In the genomic region with DNA sequence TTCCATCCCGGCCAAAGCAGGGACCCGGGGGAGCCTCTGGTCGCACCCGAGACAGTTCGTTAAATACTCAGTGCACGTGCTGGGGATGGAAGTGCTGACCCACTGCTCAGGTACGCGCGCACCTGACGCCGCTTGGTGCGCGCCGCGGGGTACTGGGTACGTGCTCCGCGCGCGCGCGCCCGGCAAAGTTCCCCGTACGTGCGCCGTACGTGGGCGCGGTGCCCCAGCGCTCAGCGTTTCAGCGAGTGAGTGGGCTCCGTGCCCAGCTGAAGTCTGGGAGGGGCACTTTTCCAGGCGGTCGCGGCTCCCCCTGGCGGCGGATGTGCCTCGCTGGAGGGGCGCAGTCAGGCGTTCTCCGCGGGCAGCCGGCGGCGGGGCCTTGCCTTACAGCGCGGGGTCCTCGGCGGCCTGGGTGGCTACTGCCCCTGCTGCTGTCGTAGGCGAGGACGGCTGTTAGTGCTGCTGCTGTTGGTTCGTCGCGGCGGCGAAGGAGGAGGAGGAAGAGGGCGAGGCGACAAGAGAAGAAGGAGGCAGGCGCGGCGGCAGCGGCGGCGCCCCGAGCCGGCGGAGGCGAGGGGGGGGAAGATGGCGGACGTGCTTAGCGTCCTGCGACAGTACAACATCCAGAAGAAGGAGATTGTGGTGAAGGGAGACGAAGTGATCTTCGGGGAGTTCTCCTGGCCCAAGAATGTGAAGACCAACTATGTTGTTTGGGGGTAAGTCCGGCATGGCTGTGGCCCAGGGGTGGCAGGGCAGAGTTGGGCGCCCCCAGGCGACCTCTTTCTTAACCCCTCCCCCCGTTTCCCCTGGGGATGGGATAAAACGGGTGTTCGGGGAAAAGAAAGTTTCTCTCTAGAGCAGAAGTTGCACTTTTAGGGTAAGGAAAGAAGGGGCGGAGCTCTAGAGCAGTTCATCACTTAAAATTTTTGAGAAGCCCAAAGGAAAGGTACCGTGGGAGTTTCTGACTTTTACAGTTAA, we compare ENCODE assay signal across 1 cellular context.
A peak's percentile ranks its signal among the peaks of the same experiment; 100 is the strongest.
TF ChIP-seq lines count a peak whose summit lies in the region.

A gene (plus strand): TSS at position 416 of the 978 bp plus-strand sequence. CDS start 170 bp downstream, at position 586.

TF ChIP-seq in K562, 482 proteins besides CTCF, POLR2A, EP300 and RAD21 (continued from another document):
- TF ChIP-seq, protein P1, sequence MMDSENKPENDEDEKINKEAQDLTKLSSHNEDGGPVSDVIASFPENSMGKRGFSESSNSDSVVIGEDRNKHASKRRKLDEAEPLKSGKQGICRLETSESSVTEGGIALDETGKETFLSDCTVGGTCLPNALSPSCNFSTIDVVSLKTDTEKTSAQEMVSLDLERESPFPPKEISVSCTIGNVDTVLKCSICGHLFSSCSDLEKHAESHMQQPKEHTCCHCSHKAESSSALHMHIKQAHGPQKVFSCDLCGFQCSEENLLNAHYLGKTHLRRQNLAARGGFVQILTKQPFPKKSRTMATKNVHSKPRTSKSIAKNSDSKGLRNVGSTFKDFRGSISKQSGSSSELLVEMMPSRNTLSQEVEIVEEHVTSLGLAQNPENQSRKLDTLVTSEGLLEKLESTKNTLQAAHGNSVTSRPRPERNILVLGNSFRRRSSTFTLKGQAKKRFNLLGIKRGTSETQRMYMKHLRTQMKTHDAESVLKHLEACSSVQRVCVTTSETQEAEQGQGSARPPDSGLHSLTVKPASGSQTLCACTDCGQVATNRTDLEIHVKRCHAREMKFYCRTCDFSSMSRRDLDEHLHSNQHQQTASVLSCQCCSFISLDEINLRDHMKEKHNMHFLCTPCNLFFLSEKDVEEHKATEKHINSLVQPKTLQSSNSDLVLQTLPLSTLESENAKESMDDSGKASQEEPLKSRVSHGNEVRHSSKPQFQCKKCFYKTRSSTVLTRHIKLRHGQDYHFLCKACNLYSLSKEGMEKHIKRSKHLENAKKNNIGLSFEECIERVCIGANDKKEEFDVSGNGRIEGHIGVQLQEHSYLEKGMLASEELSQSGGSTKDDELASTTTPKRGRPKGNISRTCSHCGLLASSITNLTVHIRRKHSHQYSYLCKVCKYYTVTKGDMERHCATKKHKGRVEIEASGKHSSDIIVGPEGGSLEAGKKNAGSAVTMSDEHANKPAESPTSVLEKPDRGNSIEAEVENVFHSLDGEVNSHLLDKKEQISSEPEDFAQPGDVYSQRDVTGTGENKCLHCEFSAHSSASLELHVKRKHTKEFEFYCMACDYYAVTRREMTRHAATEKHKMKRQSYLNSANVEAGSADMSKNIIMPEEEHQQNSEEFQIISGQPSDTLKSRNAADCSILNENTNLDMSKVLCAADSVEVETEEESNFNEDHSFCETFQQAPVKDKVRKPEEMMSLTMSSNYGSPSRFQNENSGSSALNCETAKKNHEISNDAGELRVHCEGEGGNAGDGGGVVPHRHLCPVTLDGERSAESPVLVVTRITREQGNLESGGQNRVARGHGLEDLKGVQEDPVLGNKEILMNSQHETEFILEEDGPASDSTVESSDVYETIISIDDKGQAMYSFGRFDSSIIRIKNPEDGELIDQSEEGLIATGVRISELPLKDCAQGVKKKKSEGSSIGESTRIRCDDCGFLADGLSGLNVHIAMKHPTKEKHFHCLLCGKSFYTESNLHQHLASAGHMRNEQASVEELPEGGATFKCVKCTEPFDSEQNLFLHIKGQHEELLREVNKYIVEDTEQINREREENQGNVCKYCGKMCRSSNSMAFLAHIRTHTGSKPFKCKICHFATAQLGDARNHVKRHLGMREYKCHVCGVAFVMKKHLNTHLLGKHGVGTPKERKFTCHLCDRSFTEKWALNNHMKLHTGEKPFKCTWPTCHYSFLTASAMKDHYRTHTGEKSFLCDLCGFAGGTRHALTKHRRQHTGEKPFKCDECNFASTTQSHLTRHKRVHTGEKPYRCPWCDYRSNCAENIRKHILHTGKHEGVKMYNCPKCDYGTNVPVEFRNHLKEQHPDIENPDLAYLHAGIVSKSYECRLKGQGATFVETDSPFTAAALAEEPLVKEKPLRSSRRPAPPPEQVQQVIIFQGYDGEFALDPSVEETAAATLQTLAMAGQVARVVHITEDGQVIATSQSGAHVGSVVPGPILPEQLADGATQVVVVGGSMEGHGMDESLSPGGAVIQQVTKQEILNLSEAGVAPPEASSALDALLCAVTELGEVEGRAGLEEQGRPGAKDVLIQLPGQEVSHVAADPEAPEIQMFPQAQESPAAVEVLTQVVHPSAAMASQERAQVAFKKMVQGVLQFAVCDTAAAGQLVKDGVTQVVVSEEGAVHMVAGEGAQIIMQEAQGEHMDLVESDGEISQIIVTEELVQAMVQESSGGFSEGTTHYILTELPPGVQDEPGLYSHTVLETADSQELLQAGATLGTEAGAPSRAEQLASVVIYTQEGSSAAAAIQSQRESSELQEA (IDR thresholded peaks at IDR 0.05; ENCODE audit: low read depth): 0 out of 2 replicates have a peak, but pooled peaks have one; percentile 30
- no peak for TF ChIP-seq SNRNP70 (optimal IDR thresholded peaks at IDR 0.05; ENCODE audit: low read depth, low read length)
- no peak for TF ChIP-seq HDAC6 (IDR thresholded peaks at IDR 0.05; ENCODE audit: low read depth, low read length)
- TF ChIP-seq L3MBTL2 (IDR thresholded peaks at IDR 0.05): peak; percentile 96
- TF ChIP-seq SIN3B (IDR thresholded peaks at IDR 0.05; ENCODE audit: low read depth): peak; percentile 71
- TF ChIP-seq ZFX (CRISPR knock-in tag; IDR thresholded peaks at IDR 0.05): peak; percentile 98
- TF ChIP-seq HIVEP1 (CRISPR knock-in tag; IDR thresholded peaks at IDR 0.05): peak; percentile 2; the same call in 1 of the 2 replicates
- peak; percentile 67 for TF ChIP-seq ZKSCAN1 (IDR thresholded peaks at IDR 0.05; ENCODE audit: low read depth, low read length)
- TF ChIP-seq, protein P2, sequence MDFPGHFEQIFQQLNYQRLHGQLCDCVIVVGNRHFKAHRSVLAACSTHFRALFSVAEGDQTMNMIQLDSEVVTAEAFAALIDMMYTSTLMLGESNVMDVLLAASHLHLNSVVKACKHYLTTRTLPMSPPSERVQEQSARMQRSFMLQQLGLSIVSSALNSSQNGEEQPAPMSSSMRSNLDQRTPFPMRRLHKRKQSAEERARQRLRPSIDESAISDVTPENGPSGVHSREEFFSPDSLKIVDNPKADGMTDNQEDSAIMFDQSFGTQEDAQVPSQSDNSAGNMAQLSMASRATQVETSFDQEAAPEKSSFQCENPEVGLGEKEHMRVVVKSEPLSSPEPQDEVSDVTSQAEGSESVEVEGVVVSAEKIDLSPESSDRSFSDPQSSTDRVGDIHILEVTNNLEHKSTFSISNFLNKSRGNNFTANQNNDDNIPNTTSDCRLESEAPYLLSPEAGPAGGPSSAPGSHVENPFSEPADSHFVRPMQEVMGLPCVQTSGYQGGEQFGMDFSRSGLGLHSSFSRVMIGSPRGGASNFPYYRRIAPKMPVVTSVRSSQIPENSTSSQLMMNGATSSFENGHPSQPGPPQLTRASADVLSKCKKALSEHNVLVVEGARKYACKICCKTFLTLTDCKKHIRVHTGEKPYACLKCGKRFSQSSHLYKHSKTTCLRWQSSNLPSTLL (IDR thresholded peaks at IDR 0.05): no peak; the same call in 1 of the 2 replicates
- peak; percentile 91 for TF ChIP-seq NEUROD1 (IDR thresholded peaks at IDR 0.05; ENCODE audit: borderline replicate concordance, low read depth, low read length, partially characterized antibody)
- TF ChIP-seq SUPT5H (IDR thresholded peaks at IDR 0.05): peak; percentile 99
- TF ChIP-seq, protein P3, sequence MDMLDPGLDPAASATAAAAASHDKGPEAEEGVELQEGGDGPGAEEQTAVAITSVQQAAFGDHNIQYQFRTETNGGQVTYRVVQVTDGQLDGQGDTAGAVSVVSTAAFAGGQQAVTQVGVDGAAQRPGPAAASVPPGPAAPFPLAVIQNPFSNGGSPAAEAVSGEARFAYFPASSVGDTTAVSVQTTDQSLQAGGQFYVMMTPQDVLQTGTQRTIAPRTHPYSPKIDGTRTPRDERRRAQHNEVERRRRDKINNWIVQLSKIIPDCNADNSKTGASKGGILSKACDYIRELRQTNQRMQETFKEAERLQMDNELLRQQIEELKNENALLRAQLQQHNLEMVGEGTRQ (CRISPR knock-in tag; IDR thresholded peaks at IDR 0.05): no peak
- peak in 1 of 2 experiments; percentile 76; a peak in 3 of 4 replicates for TF ChIP-seq TBL1XR1 (IDR thresholded peaks at IDR 0.05; ENCODE audit: low read length in 2 of 2)
- TF ChIP-seq ZNF583 (CRISPR knock-in tag; IDR thresholded peaks at IDR 0.05): peak; percentile 74; the same call in 1 of the 2 replicates
- TF ChIP-seq LARP7 (IDR thresholded peaks at IDR 0.05): peak; percentile 96
- peak; percentile 21 to 54; a peak in 2 of 4 replicates for TF ChIP-seq TEAD1 (CRISPR knock-in tag; IDR thresholded peaks at IDR 0.05)
- TF ChIP-seq ZNF347 (CRISPR knock-in tag; IDR thresholded peaks at IDR 0.05; ENCODE audit: low read depth): no peak
- no peak for TF ChIP-seq E2F3 (CRISPR knock-in tag; IDR thresholded peaks at IDR 0.05)
- peak; percentile 98 for TF ChIP-seq SP1 (CRISPR knock-in tag; IDR thresholded peaks at IDR 0.05)
- peak; percentile 86 for TF ChIP-seq POLR2H (tag; IDR thresholded peaks at IDR 0.05; ENCODE audit: low read depth)
- peak; percentile 95 for TF ChIP-seq KDM5B (IDR thresholded peaks at IDR 0.05; ENCODE audit: insufficient replicate concordance, low read depth, low read length)
- peak; percentile 72; the same call in 1 of the 2 replicates for TF ChIP-seq KDM2B (CRISPR knock-in tag; IDR thresholded peaks at IDR 0.05)
- TF ChIP-seq MCM2 (IDR thresholded peaks at IDR 0.05; ENCODE audit: low read depth): no peak; the same call in 1 of the 2 replicates
- TF ChIP-seq ZNF217 (CRISPR knock-in tag; IDR thresholded peaks at IDR 0.05): no peak
- peak; percentile 78 to 94 (median 87) for TF ChIP-seq YY1 (IDR thresholded peaks at IDR 0.05; ENCODE audit: borderline replicate concordance in 1 of 3, control insufficient read depth in 1 of 3, extremely low read depth in 1 of 3, insufficient read depth in 3 of 3, insufficient read length in 1 of 3, insufficient replicate concordance in 2 of 3, low read depth in 1 of 3, low read length in 2 of 3)
- TF ChIP-seq CREB1 (IDR thresholded peaks at IDR 0.05): peak; percentile 83
- peak; percentile 87 for TF ChIP-seq CREB1 (CRISPR knock-in tag; IDR thresholded peaks at IDR 0.05)
- peak in 1 of 2 experiments; percentile 7; a peak in 2 of 4 replicates for TF ChIP-seq RCOR1 (IDR thresholded peaks at IDR 0.05; ENCODE audit: borderline replicate concordance in 1 of 2, low read depth in 2 of 2, low read length in 2 of 2)
TF ChIP-seq in K562: peak in this region for 228.
